In the genomic region with DNA sequence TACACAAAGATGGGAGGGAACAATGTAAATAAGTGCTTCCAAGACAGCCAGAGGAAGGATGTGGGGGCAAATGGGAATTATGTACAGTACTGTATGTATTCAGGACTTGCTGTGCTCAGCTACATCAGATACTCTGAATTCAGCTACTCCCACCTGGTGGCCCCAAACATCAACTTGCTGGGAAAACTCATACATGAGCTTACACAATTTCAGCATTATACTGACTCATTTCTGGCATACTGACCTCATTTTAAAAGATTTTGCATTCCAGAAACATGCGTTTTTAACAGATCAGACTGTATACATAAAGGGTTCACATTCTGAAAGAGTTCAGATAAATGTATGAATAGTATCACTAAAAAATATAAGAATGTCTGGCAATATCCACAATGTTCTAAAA, we compare ENCODE assay signal across 1 cellular context.
TF ChIP-seq lines count a peak whose summit lies in the region.

No MANE protein-coding gene starts in this region.

TF ChIP-seq in GM12878, 131 proteins besides CTCF, POLR2A, EP300 and RAD21:
- TF ChIP-seq, protein P1, sequence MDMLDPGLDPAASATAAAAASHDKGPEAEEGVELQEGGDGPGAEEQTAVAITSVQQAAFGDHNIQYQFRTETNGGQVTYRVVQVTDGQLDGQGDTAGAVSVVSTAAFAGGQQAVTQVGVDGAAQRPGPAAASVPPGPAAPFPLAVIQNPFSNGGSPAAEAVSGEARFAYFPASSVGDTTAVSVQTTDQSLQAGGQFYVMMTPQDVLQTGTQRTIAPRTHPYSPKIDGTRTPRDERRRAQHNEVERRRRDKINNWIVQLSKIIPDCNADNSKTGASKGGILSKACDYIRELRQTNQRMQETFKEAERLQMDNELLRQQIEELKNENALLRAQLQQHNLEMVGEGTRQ (IDR thresholded peaks at IDR 0.05; ENCODE audit: borderline replicate concordance, low read depth, low read length) = no peak
- TF ChIP-seq NFYA (IDR thresholded peaks at IDR 0.05; ENCODE audit: borderline replicate concordance, low read depth, low read length) (no peak), YY1 (IDR thresholded peaks at IDR 0.05; ENCODE audit: low read depth, low read length) (no peak), SP1 (IDR thresholded peaks at IDR 0.05; ENCODE audit: low read depth, low read length) (no peak), ZNF217 (IDR thresholded peaks at IDR 0.05) (no peak), EGR1 (IDR thresholded peaks at IDR 0.05; ENCODE audit: borderline replicate concordance in 1 of 2, low read depth in 2 of 2, low read length in 2 of 2) (no peak), POLR2AphosphoS2 (IDR thresholded peaks at IDR 0.05; ENCODE audit: low read depth, low read length) (no peak), ZZZ3 (IDR thresholded peaks at IDR 0.05; ENCODE audit: control insufficient read depth, insufficient read length, low read depth) (no peak), NR2F1 (conservative IDR thresholded peaks at IDR 0.05) (no peak), JUNB (IDR thresholded peaks at IDR 0.05) (peak; percentile 54; the same call in 1 of the 2 replicates), CHD4 (IDR thresholded peaks at IDR 0.05) (no peak), BCL11A (IDR thresholded peaks at IDR 0.05; ENCODE audit: low read depth, low read length) (no peak), KAT2A (conservative IDR thresholded peaks at IDR 0.05; ENCODE audit: control insufficient read depth, low read depth, low read length) (no peak), SIN3A (IDR thresholded peaks at IDR 0.05; ENCODE audit: low read depth, low read length) (no peak), NRF1 (conservative IDR thresholded peaks at IDR 0.05; ENCODE audit: low read depth, low read length) (no peak), IRF4 (IDR thresholded peaks at IDR 0.05; ENCODE audit: low read depth, low read length) (peak; percentile 44; the same call in 1 of the 2 replicates), ZNF24 (IDR thresholded peaks at IDR 0.05) (no peak), TCF7 (IDR thresholded peaks at IDR 0.05; ENCODE audit: borderline replicate concordance) (no peak), NBN (IDR thresholded peaks at IDR 0.05) (no peak)
- TF ChIP-seq, protein P2, sequence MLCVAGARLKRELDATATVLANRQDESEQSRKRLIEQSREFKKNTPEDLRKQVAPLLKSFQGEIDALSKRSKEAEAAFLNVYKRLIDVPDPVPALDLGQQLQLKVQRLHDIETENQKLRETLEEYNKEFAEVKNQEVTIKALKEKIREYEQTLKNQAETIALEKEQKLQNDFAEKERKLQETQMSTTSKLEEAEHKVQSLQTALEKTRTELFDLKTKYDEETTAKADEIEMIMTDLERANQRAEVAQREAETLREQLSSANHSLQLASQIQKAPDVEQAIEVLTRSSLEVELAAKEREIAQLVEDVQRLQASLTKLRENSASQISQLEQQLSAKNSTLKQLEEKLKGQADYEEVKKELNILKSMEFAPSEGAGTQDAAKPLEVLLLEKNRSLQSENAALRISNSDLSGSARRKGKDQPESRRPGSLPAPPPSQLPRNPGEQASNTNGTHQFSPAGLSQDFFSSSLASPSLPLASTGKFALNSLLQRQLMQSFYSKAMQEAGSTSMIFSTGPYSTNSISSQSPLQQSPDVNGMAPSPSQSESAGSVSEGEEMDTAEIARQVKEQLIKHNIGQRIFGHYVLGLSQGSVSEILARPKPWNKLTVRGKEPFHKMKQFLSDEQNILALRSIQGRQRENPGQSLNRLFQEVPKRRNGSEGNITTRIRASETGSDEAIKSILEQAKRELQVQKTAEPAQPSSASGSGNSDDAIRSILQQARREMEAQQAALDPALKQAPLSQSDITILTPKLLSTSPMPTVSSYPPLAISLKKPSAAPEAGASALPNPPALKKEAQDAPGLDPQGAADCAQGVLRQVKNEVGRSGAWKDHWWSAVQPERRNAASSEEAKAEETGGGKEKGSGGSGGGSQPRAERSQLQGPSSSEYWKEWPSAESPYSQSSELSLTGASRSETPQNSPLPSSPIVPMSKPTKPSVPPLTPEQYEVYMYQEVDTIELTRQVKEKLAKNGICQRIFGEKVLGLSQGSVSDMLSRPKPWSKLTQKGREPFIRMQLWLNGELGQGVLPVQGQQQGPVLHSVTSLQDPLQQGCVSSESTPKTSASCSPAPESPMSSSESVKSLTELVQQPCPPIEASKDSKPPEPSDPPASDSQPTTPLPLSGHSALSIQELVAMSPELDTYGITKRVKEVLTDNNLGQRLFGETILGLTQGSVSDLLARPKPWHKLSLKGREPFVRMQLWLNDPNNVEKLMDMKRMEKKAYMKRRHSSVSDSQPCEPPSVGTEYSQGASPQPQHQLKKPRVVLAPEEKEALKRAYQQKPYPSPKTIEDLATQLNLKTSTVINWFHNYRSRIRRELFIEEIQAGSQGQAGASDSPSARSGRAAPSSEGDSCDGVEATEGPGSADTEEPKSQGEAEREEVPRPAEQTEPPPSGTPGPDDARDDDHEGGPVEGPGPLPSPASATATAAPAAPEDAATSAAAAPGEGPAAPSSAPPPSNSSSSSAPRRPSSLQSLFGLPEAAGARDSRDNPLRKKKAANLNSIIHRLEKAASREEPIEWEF (IDR thresholded peaks at IDR 0.05; ENCODE audit: insufficient replicate concordance, low read depth, low read length) = no peak
- TF ChIP-seq, protein P3, sequence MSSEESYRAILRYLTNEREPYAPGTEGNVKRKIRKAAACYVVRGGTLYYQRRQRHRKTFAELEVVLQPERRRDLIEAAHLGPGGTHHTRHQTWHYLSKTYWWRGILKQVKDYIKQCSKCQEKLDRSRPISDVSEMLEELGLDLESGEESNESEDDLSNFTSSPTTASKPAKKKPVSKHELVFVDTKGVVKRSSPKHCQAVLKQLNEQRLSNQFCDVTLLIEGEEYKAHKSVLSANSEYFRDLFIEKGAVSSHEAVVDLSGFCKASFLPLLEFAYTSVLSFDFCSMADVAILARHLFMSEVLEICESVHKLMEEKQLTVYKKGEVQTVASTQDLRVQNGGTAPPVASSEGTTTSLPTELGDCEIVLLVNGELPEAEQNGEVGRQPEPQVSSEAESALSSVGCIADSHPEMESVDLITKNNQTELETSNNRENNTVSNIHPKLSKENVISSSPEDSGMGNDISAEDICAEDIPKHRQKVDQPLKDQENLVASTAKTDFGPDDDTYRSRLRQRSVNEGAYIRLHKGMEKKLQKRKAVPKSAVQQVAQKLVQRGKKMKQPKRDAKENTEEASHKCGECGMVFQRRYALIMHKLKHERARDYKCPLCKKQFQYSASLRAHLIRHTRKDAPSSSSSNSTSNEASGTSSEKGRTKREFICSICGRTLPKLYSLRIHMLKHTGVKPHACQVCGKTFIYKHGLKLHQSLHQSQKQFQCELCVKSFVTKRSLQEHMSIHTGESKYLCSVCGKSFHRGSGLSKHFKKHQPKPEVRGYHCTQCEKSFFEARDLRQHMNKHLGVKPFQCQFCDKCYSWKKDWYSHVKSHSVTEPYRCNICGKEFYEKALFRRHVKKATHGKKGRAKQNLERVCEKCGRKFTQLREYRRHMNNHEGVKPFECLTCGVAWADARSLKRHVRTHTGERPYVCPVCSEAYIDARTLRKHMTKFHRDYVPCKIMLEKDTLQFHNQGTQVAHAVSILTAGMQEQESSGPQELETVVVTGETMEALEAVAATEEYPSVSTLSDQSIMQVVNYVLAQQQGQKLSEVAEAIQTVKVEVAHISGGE (CRISPR knock-in tag; IDR thresholded peaks at IDR 0.05) = no peak
- TF ChIP-seq, protein P4, sequence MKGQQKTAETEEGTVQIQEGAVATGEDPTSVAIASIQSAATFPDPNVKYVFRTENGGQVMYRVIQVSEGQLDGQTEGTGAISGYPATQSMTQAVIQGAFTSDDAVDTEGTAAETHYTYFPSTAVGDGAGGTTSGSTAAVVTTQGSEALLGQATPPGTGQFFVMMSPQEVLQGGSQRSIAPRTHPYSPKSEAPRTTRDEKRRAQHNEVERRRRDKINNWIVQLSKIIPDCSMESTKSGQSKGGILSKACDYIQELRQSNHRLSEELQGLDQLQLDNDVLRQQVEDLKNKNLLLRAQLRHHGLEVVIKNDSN (IDR thresholded peaks at IDR 0.05; ENCODE audit: borderline replicate concordance, extremely low read length, insufficient read depth, low read depth, low read length) = no peak
- TF ChIP-seq, protein P5, sequence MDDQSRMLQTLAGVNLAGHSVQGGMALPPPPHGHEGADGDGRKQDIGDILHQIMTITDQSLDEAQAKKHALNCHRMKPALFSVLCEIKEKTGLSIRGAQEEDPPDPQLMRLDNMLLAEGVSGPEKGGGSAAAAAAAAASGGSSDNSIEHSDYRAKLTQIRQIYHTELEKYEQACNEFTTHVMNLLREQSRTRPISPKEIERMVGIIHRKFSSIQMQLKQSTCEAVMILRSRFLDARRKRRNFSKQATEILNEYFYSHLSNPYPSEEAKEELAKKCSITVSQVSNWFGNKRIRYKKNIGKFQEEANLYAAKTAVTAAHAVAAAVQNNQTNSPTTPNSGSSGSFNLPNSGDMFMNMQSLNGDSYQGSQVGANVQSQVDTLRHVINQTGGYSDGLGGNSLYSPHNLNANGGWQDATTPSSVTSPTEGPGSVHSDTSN (IDR thresholded peaks at IDR 0.05; ENCODE audit: insufficient replicate concordance, low read depth, low read length) = no peak
- TF ChIP-seq, protein P6, sequence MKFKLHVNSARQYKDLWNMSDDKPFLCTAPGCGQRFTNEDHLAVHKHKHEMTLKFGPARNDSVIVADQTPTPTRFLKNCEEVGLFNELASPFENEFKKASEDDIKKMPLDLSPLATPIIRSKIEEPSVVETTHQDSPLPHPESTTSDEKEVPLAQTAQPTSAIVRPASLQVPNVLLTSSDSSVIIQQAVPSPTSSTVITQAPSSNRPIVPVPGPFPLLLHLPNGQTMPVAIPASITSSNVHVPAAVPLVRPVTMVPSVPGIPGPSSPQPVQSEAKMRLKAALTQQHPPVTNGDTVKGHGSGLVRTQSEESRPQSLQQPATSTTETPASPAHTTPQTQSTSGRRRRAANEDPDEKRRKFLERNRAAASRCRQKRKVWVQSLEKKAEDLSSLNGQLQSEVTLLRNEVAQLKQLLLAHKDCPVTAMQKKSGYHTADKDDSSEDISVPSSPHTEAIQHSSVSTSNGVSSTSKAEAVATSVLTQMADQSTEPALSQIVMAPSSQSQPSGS (IDR thresholded peaks at IDR 0.05; ENCODE audit: low read length) = 0 out of 2 replicates have a peak, but pooled peaks have one; percentile 34
- TF ChIP-seq, protein P7, sequence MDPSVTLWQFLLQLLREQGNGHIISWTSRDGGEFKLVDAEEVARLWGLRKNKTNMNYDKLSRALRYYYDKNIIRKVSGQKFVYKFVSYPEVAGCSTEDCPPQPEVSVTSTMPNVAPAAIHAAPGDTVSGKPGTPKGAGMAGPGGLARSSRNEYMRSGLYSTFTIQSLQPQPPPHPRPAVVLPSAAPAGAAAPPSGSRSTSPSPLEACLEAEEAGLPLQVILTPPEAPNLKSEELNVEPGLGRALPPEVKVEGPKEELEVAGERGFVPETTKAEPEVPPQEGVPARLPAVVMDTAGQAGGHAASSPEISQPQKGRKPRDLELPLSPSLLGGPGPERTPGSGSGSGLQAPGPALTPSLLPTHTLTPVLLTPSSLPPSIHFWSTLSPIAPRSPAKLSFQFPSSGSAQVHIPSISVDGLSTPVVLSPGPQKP (IDR thresholded peaks at IDR 0.05; ENCODE audit: low read depth, low read length) = no peak
